In genomic region chr19:4326837-4327251, GRCh38 we compare ENCODE assay signal across 1 cellular context.
TF ChIP-seq lines count a peak whose summit lies in the region.

No MANE protein-coding gene starts in this region.

TF ChIP-seq in endothelial cell of umbilical vein, 7 proteins besides CTCF, POLR2A, EP300 and RAD21:
- TF ChIP-seq POLR2AphosphoS5 (IDR thresholded peaks at IDR 0.05; ENCODE audit: insufficient read depth, low read depth, low read length) (no peak), JUN (IDR thresholded peaks at IDR 0.05; ENCODE audit: borderline replicate concordance, insufficient read depth, insufficient read length, low read depth) (no peak), FOS (IDR thresholded peaks at IDR 0.05; ENCODE audit: borderline replicate concordance, insufficient read depth, low read length) (no peak), MAX (IDR thresholded peaks at IDR 0.05; ENCODE audit: insufficient read depth, insufficient read length) (no peak), GATA2 (IDR thresholded peaks at IDR 0.05; ENCODE audit: insufficient read depth, insufficient read length, low read depth, low read length) (no peak), MYC (IDR thresholded peaks at IDR 0.05; ENCODE audit: low read depth, low read length) (no peak), EZH2 (IDR thresholded peaks at IDR 0.05; ENCODE audit: borderline replicate concordance, low read depth, low read length, severe bottlenecking) (no peak)
